7 cellular contexts compared by ENCODE assay signal in genomic region chr14:39566795-39567194, GRCh38.
"Had no signal": no experiment of that assay in that cellular context is flagged by ENCODE, and none has a peak within 500 bp of the region (broad histone marks: within the 10 kb centered on the region; RNA-seq: fewer than 3 reads in every experiment).

No MANE protein-coding gene starts in this region.

- DNase-seq: H9, HCEC 1CT, KBM-7 had no signal

- FAIRE-seq: H1, H54, HTR-8/SVneo had no signal

- H3K4me3 ChIP-seq: GM23338 had no signal

- ATAC-seq: GM23338 had no signal
